ENCODE assay signal across 8 cellular contexts in genomic region chr1:54885237-54885679, GRCh38. TPM values are rescaled to one million over a fixed set of nuclear protein-coding genes. Genes with fewer than 3 reads are reported as not detected.
DNase-seq lines count a peak whose midpoint lies in the region; ATAC-seq and TF ChIP-seq lines count a peak whose summit lies in the region.

No MANE protein-coding gene starts in this region.

- H3F3A ChIP-seq in Loucy (ENCODE audit: low read depth), result no peaks in the 10 kb centered on the region

- no peak overlapping the region for H2AK5ac ChIP-seq in mesendoderm (ENCODE audit: low read length)

- H2BK15ac ChIP-seq in mesendoderm (replicated peaks; ENCODE audit: low read depth), result no peak overlapping the region

- peak overlapping the region; percentile 97 for H3K4me2 ChIP-seq in Loucy (ENCODE audit: low read depth, low read length, poor library complexity, severe bottlenecking)
- peak overlapping the region; percentile 94 for H3K4me2 ChIP-seq in mesendoderm (ENCODE audit: low read length)

- H3K79me1 ChIP-seq in mesendoderm (ENCODE audit: low read length), result no peaks in the 10 kb centered on the region

- DNase-seq in caudate nucleus (lab: John Stamatoyannopoulos, UW), result no peak
- no peak for DNase-seq in mesendoderm
- DNase-seq in sigmoid colon, result no peak
- DNase-seq in SJCRH30, result no peak
- no peak for DNase-seq in OCI-M1 (lab: John Stamatoyannopoulos, UW)

- H3K18ac ChIP-seq in mesendoderm (ENCODE audit: low read length), result no peak overlapping the region

- TF ChIP-seq POLR2A in gastroesophageal sphincter (IDR thresholded peaks at IDR 0.05), result no peak
- TF ChIP-seq POLR2A in sigmoid colon (IDR thresholded peaks at IDR 0.05), result no peak

- H2AFZ ChIP-seq in Loucy (ENCODE audit: low read length), result no peak overlapping the region

- no CpG with 5 or more reads among the region's 4 CpGs for WGBS in mesendoderm (ENCODE audit: extremely low coverage, insufficient coverage, low lambda C conversion rate)
- 79 to 92% methylated on average over 2 to 4 of the region's 4 CpGs for WGBS in gastroesophageal sphincter (ENCODE audit: low coverage in 1 of 2), 2 donors
- 88 to 91% methylated on average over 4 of the region's 4 CpGs for WGBS in sigmoid colon, 2 donors

- no peaks in the 10 kb centered on the region for H3K27me3 ChIP-seq in Loucy (ENCODE audit: insufficient read depth, low read length, poor library complexity, severe bottlenecking)
- no peaks in the 10 kb centered on the region for H3K27me3 ChIP-seq in mesendoderm (ENCODE audit: insufficient read depth, low read length, poor library complexity)
- H3K27me3 ChIP-seq in gastroesophageal sphincter, result no peaks in the 10 kb centered on the region
- peaks cover 0 to 19% (median 0%) of the 10 kb centered on the region in 3 donors for H3K27me3 ChIP-seq in sigmoid colon
- no peaks in the 10 kb centered on the region for H3K27me3 ChIP-seq in SJCRH30

- no peak overlapping the region for H3K4ac ChIP-seq in mesendoderm (ENCODE audit: low read depth, low read length)

- peaks cover 31% of the 10 kb centered on the region; the same call in 1 of the 2 replicates for H3K36me3 ChIP-seq in Loucy (ENCODE audit: insufficient read depth, low read length)
- H3K36me3 ChIP-seq in mesendoderm (ENCODE audit: control insufficient read depth, insufficient read depth, low read length), result peaks cover 5% of the 10 kb centered on the region
- peaks cover 0 to 3% of the 10 kb centered on the region in 2 donors for H3K36me3 ChIP-seq in gastroesophageal sphincter
- no peaks in the 10 kb centered on the region for H3K36me3 ChIP-seq in sigmoid colon
- H3K36me3 ChIP-seq in SJCRH30, result peaks cover 5% of the 10 kb centered on the region; the same call in 1 of the 2 replicates

- H3K27ac ChIP-seq in C4-2B, result peak overlapping the region; percentile 100
- peak overlapping the region; percentile 46 for H3K27ac ChIP-seq in caudate nucleus (ENCODE audit: low read depth, low read length)
- no peak overlapping the region for H3K27ac ChIP-seq in mesendoderm (ENCODE audit: low read depth, low read length)
- H3K27ac ChIP-seq in gastroesophageal sphincter, result no peak overlapping the region
- H3K27ac ChIP-seq in sigmoid colon, result no peak overlapping the region
- H3K27ac ChIP-seq in SJCRH30, result no peak overlapping the region

- no peak overlapping the region for H3K23ac ChIP-seq in mesendoderm (ENCODE audit: low read length)

- ATAC-seq in gastroesophageal sphincter, result no peak

- H2BK5ac ChIP-seq in mesendoderm (ENCODE audit: low read length), result no peak overlapping the region

- H2BK120ac ChIP-seq in mesendoderm (ENCODE audit: low read depth, low read length), result no peak overlapping the region

- H4K20me1 ChIP-seq in Loucy (ENCODE audit: insufficient read depth, low read length, poor library complexity, severe bottlenecking), result peaks cover 61% of the 10 kb centered on the region

- intact Hi-C loops in sigmoid colon (cut with DNase I), result no loop called here

- H3K9me3 ChIP-seq in Loucy (ENCODE audit: insufficient read depth, low read depth, low read length) (peaks cover 4% of the 10 kb centered on the region; the same call in 1 of the 2 replicates), gastroesophageal sphincter (no peaks in the 10 kb centered on the region), sigmoid colon (no peaks in the 10 kb centered on the region), SJCRH30 (replicated peaks) (no peaks in the 10 kb centered on the region)

- no peak for TF ChIP-seq CTCF in C4-2B (conservative IDR thresholded peaks at IDR 0.05)
- TF ChIP-seq CTCF in Loucy (conservative IDR thresholded peaks at IDR 0.05; ENCODE audit: low read length), result no peak
- TF ChIP-seq CTCF in gastroesophageal sphincter (IDR thresholded peaks at IDR 0.05), result no peak
- TF ChIP-seq CTCF in sigmoid colon (IDR thresholded peaks at IDR 0.05), result no peak

- H3K4me3 ChIP-seq in Loucy (ENCODE audit: low read length, poor library complexity, severe bottlenecking) (peak overlapping the region; percentile 99), mesendoderm (ENCODE audit: low read length) (peak overlapping the region; percentile 75), gastroesophageal sphincter (no peak overlapping the region), sigmoid colon (no peak overlapping the region), SJCRH30 (no peak overlapping the region)

- peak overlapping the region; percentile 97 for H3K56ac ChIP-seq in mesendoderm (ENCODE audit: low read length)

- H3K4me1 ChIP-seq in Loucy (ENCODE audit: insufficient read depth, low read length, poor library complexity, severe bottlenecking) (peaks cover 51% of the 10 kb centered on the region), mesendoderm (ENCODE audit: control insufficient read depth, low read depth, low read length) (peaks cover 18% of the 10 kb centered on the region), gastroesophageal sphincter (peaks cover 0 to 24% (median 6%) of the 10 kb centered on the region in 3 donors), sigmoid colon (peaks cover 0 to 22% (median 15%) of the 10 kb centered on the region in 4 donors), SJCRH30 (no peaks in the 10 kb centered on the region)

- H3K9ac ChIP-seq in Loucy (ENCODE audit: low read depth, low read length, poor library complexity, severe bottlenecking) (peak overlapping the region; percentile 97), mesendoderm (ENCODE audit: low read length) (peak overlapping the region; percentile 90)

- H4K5ac ChIP-seq in mesendoderm (ENCODE audit: low read length), result no peak overlapping the region

- TF ChIP-seq EP300 in gastroesophageal sphincter (IDR thresholded peaks at IDR 0.05), result no peak
- TF ChIP-seq EP300 in sigmoid colon (IDR thresholded peaks at IDR 0.05), result no peak

- peaks cover 79% of the 10 kb centered on the region for H3K79me2 ChIP-seq in Loucy (ENCODE audit: insufficient read depth, low read length)
- H3K79me2 ChIP-seq in mesendoderm (ENCODE audit: control insufficient read depth, insufficient read depth, low read length), result peaks cover 64% of the 10 kb centered on the region

- H3K9me2 ChIP-seq in Loucy (replicated peaks; ENCODE audit: low read depth, low read length), result no peaks in the 10 kb centered on the region

- no peak overlapping the region for H4K8ac ChIP-seq in mesendoderm (ENCODE audit: low read depth, low read length)

RNA-seq across cellular contexts. Expression of gene DHCR24, which starts 1.7 kb away (rescaled TPM):
- 466 TPM for polyA plus RNA-seq in mesendoderm (2013, experiment 1 of 2)
- polyA plus RNA-seq in mesendoderm (2013, experiment 2 of 2), result 464 TPM
- total RNA-seq in gastroesophageal sphincter, result 10 to 100 TPM in 3 of 4 donors, 1 to 10 TPM in 1; 7.9 to 31.9 (median 15.9) TPM
- total RNA-seq in sigmoid colon, result 10 to 100 TPM in 1 of 4 donors, 1 to 10 TPM in 3; 4.4 to 22.1 (median 9.0) TPM
- polyA plus RNA-seq in sigmoid colon, result 100 to 1,000 TPM in 1 of 3 donors, 10 to 100 TPM in 2; 12.6 to 194 (median 17.6) TPM
- 45.5 and 45.6 TPM in 2 replicates for total RNA-seq in SJCRH30 (2014; rRNA removed; shearing (Covaris generic))

Comparison
In these comparisons a context has a peak if more than half of its experiments do, and no peak if none do; other contexts are left out.
1. H3K27ac ChIP-seq: peak in C4-2B (single experiment) and caudate nucleus (single experiment); none in mesendoderm (single experiment), gastroesophageal sphincter (0 of 4), sigmoid colon (0 of 4) and SJCRH30 (single experiment).
2. H3K4me3 ChIP-seq: peak in Loucy (single experiment) and mesendoderm (single experiment); none in gastroesophageal sphincter (0 of 2), sigmoid colon (0 of 4) and SJCRH30 (single experiment).